In genomic region chr5:82018462-82018861, GRCh38 we compare ENCODE assay signal across 11 cellular contexts. TPM values are rescaled to one million over a fixed set of nuclear protein-coding genes. Genes with fewer than 3 reads are reported as not detected.
A peak's percentile ranks its signal among the peaks of the same experiment; 100 is the strongest.
DNase-seq lines count a peak whose midpoint lies in the region; ATAC-seq and TF ChIP-seq lines count a peak whose summit lies in the region.
"Had no signal": no experiment of that assay in that cellular context is flagged by ENCODE, and none has a peak within 500 bp of the region (broad histone marks: within the 10 kb centered on the region; RNA-seq: fewer than 3 reads in every experiment).

No MANE protein-coding gene starts in this region.

- intact Hi-C loops in sciatic nerve (cut with DNase I): no loop called here

- H3K36me3 Mint-ChIP-seq in T-cell: peaks cover 33% of the 10 kb centered on the region

- ATAC-seq in sciatic nerve (peak; percentile 41), GM21381 (IDR thresholded peaks at IDR 0.05; ENCODE audit: unreplicated experiment) (no peak), T-cell (replicated peaks in 1 of 4) (no peak)
- ATAC-seq: activated CD8-positive, alpha-beta T cell treated with anti-CD3 and anti-CD28 coated beads for 36 hours had no signal

- no peak overlapping the region for H3K4me3 Mint-ChIP-seq in T-cell
- H3K4me3 Mint-ChIP-seq: activated CD8-positive, alpha-beta T cell treated with anti-CD3 and anti-CD28 coated beads for 36 hours had no signal

- no peaks in the 10 kb centered on the region for H3K27me3 Mint-ChIP-seq in T-cell
- H3K27me3 Mint-ChIP-seq: activated CD8-positive, alpha-beta T cell treated with anti-CD3 and anti-CD28 coated beads for 36 hours had no signal

- H3K4me1 Mint-ChIP-seq in T-cell: no peaks in the 10 kb centered on the region

- no peak overlapping the region for H3K4me3 ChIP-seq in fibroblast of pulmonary artery (replicated peaks; ENCODE audit: low read depth, low read length)

- DNase-seq in NCI-H2107 treated with DMSO at 0.1 percent for 48 hours (lab: John Stamatoyannopoulos, UW; ENCODE audit: unreplicated experiment) (peak; percentile 30), NCI-H2107 (lab: John Stamatoyannopoulos, UW) (no peak), RPMI7951 (ENCODE audit: low read depth) (peak; percentile 22), fibroblast of pulmonary artery (ENCODE audit: low read depth) (peak; percentile 6), sciatic nerve (ENCODE audit: low spot score) (no peak), T-cell (no peak), NCI-H128 (lab: John Stamatoyannopoulos, UW; ENCODE audit: unreplicated experiment) (no peak)
- DNase-seq: 8988T; activated CD8-positive, alpha-beta T cell treated with anti-CD3 and anti-CD28 coated beads for 36 hours; stimulated activated CD4-positive, alpha-beta T cell treated with anti-CD3 and anti-CD28 coated beads, Interleukin-4, amount 100 ng/mL, for 24 hours had no signal

- peaks cover 3 to 4% (median 3%) of the 10 kb centered on the region in 3 donors for H3K9me3 Mint-ChIP-seq in T-cell

- no peak overlapping the region for H3K27ac Mint-ChIP-seq in T-cell
- H3K27ac Mint-ChIP-seq: activated CD8-positive, alpha-beta T cell treated with anti-CD3 and anti-CD28 coated beads for 36 hours had no signal

- no peak for TF ChIP-seq CTCF in fibroblast of pulmonary artery (IDR thresholded peaks at IDR 0.05; ENCODE audit: low read length, missing control alignments)

- POLR2A ChIA-PET in T-cell (lab: Charles Lee): no interaction called here

- CTCF ChIA-PET in T-cell (lab: Charles Lee): interaction anchor here in 1 of 2 donors (0.5 kb wide), 1 partner anchor 1289 kb away, joined by 7 read pairs; no protein-coding TSS in a partner anchor

RNA-seq across cellular contexts. Expression of gene ATG10, which starts 46.6 kb away (rescaled TPM):
- 11.2 and 12.1 TPM in 2 replicates for total RNA-seq in RPMI7951 (2014; rRNA removed; shearing (Covaris generic))
- total RNA-seq in sciatic nerve: 7.3 TPM
- total RNA-seq in T-cell: 1 to 10 TPM; 3.9 to 7.8 (median 6.6) TPM

Comparison
In these comparisons a context has a peak if more than half of its experiments do, and no peak if none do; other contexts are left out.
1. DNase-seq: peak in NCI-H2107 treated with DMSO at 0.1 percent for 48 hours (single experiment), RPMI7951 (single experiment) and fibroblast of pulmonary artery (single experiment); none in NCI-H2107 (single experiment), sciatic nerve (single experiment), T-cell (0 of 34) and NCI-H128 (single experiment).